1 cellular context compared by ENCODE assay signal in genomic region chr3:171168551-171168950, GRCh38.
TF ChIP-seq lines count a peak whose summit lies in the region.

No MANE protein-coding gene starts in this region.

TF ChIP-seq in GM23338, 12 proteins besides CTCF, POLR2A, EP300 and RAD21 (continued from another document):
- TF ChIP-seq, protein P1, sequence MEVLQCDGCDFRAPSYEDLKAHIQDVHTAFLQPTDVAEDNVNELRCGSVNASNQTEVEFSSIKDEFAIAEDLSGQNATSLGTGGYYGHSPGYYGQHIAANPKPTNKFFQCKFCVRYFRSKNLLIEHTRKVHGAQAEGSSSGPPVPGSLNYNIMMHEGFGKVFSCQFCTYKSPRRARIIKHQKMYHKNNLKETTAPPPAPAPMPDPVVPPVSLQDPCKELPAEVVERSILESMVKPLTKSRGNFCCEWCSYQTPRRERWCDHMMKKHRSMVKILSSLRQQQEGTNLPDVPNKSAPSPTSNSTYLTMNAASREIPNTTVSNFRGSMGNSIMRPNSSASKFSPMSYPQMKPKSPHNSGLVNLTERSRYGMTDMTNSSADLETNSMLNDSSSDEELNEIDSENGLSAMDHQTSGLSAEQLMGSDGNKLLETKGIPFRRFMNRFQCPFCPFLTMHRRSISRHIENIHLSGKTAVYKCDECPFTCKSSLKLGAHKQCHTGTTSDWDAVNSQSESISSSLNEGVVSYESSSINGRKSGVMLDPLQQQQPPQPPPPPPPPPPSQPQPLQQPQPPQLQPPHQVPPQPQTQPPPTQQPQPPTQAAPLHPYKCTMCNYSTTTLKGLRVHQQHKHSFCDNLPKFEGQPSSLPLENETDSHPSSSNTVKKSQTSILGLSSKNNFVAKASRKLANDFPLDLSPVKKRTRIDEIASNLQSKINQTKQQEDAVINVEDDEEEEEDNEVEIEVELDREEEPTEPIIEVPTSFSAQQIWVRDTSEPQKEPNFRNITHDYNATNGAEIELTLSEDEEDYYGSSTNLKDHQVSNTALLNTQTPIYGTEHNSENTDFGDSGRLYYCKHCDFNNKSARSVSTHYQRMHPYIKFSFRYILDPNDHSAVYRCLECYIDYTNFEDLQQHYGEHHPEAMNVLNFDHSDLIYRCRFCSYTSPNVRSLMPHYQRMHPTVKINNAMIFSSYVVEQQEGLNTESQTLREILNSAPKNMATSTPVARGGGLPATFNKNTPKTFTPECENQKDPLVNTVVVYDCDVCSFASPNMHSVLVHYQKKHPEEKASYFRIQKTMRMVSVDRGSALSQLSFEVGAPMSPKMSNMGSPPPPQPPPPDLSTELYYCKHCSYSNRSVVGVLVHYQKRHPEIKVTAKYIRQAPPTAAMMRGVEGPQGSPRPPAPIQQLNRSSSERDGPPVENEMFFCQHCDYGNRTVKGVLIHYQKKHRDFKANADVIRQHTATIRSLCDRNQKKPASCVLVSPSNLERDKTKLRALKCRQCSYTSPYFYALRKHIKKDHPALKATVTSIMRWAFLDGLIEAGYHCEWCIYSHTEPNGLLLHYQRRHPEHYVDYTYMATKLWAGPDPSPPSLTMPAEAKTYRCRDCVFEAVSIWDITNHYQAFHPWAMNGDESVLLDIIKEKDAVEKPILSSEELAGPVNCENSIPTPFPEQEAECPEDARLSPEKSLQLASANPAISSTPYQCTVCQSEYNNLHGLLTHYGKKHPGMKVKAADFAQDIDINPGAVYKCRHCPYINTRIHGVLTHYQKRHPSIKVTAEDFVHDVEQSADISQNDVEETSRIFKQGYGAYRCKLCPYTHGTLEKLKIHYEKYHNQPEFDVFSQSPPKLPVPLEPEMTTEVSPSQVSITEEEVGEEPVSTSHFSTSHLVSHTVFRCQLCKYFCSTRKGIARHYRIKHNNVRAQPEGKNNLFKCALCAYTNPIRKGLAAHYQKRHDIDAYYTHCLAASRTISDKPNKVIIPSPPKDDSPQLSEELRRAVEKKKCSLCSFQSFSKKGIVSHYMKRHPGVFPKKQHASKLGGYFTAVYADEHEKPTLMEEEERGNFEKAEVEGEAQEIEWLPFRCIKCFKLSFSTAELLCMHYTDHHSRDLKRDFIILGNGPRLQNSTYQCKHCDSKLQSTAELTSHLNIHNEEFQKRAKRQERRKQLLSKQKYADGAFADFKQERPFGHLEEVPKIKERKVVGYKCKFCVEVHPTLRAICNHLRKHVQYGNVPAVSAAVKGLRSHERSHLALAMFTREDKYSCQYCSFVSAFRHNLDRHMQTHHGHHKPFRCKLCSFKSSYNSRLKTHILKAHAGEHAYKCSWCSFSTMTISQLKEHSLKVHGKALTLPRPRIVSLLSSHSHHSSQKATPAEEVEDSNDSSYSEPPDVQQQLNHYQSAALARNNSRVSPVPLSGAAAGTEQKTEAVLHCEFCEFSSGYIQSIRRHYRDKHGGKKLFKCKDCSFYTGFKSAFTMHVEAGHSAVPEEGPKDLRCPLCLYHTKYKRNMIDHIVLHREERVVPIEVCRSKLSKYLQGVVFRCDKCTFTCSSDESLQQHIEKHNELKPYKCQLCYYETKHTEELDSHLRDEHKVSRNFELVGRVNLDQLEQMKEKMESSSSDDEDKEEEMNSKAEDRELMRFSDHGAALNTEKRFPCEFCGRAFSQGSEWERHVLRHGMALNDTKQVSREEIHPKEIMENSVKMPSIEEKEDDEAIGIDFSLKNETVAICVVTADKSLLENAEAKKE (CRISPR knock-in tag; IDR thresholded peaks at IDR 0.05) = no peak
- TF ChIP-seq POLR2AphosphoS5 (IDR thresholded peaks at IDR 0.05; ENCODE audit: low read depth) = no peak
- TF ChIP-seq ZNF331 (CRISPR knock-in tag; IDR thresholded peaks at IDR 0.05; ENCODE audit: low read depth) = no peak
- no peak for TF ChIP-seq EZH2phosphoT487 (IDR thresholded peaks at IDR 0.05; ENCODE audit: unreplicated experiment)
- no peak for TF ChIP-seq NANOG (IDR thresholded peaks at IDR 0.05; ENCODE audit: borderline replicate concordance)
- no peak for TF ChIP-seq JUNB (IDR thresholded peaks at IDR 0.05; ENCODE audit: unreplicated experiment)
TF ChIP-seq in GM23338: peak in this region for 0.
